20 cellular contexts compared by ENCODE assay signal in genomic region chr4:10737335-10737734, GRCh38. TPM values are rescaled to one million over a fixed set of nuclear protein-coding genes. Genes with fewer than 3 reads are reported as not detected.
A peak's percentile ranks its signal among the peaks of the same experiment; 100 is the strongest.
DNase-seq lines count a peak whose midpoint lies in the region; ATAC-seq, FAIRE-seq and TF ChIP-seq lines count a peak whose summit lies in the region.
"Had no signal": no experiment of that assay in that cellular context is flagged by ENCODE, and none has a peak within 500 bp of the region (broad histone marks: within the 10 kb centered on the region; RNA-seq: fewer than 3 reads in every experiment).

No MANE protein-coding gene starts in this region.

- peak; percentile 56 for FAIRE-seq in GM12891 (lab: Jason Lieb, UNC)
- FAIRE-seq: H1 had no signal

- H2AFZ ChIP-seq in IMR-90 (replicated peaks; ENCODE audit: low read length, poor library complexity), result no peak overlapping the region

- no peak overlapping the region for H3K23ac ChIP-seq in IMR-90 (ENCODE audit: low read depth, low read length)

- no peak overlapping the region for H3K9ac ChIP-seq in IMR-90 (ENCODE audit: low read depth, low read length)

- in situ Hi-C loops in IMR-90 (cut with MboI; ENCODE audit: low sequenced_read_pairs) (no loop called here), brain microvascular endothelial cell (cut with HindIII; ENCODE audit: low pct_ligation_motif_present, low sequenced_read_pairs) (no loop called here)

- intact Hi-C loops in IMR-90 (cut with micrococcal nuclease), result no loop called here

- H2BK120ac ChIP-seq in IMR-90 (ENCODE audit: low read depth, low read length), result no peak overlapping the region

- H3K18ac ChIP-seq in IMR-90 (ENCODE audit: low read depth, low read length), result no peak overlapping the region

- CTCF ChIA-PET in IMR-90 (lab: Yijun Ruan, JAX), result interaction anchor here (0.6 kb wide), 1 partner anchor 23 kb away, joined by 3 read pairs; no protein-coding TSS in a partner anchor

- no peaks in the 10 kb centered on the region for H3K9me3 ChIP-seq in IMR-90 (ENCODE audit: control insufficient read depth, insufficient read depth, low read length)
- H3K9me3 ChIP-seq: lower lobe of right lung, ovary had no signal

- H3K4me2 ChIP-seq in IMR-90 (ENCODE audit: low read depth, low read length), result no peak overlapping the region

- TF ChIP-seq CTCF in IMR-90 (conservative IDR thresholded peaks at IDR 0.05; ENCODE audit: low read depth, low read length), result no peak
- peak; percentile 5 for TF ChIP-seq CTCF in brain microvascular endothelial cell (IDR thresholded peaks at IDR 0.05; ENCODE audit: low read depth, low read length, missing control alignments)

- H3K27me3 ChIP-seq in IMR-90 (ENCODE audit: control insufficient read depth, insufficient read depth, low read length) (no peaks in the 10 kb centered on the region; the same call in none of the 2 replicates), brain microvascular endothelial cell (replicated peaks) (no peaks in the 10 kb centered on the region)
- H3K27me3 ChIP-seq: ovary had no signal

- H4K8ac ChIP-seq in IMR-90 (ENCODE audit: low read depth in 2 of 2, low read length in 2 of 2), result no peak overlapping the region

- H3K79me1 ChIP-seq in IMR-90 (ENCODE audit: low read depth in 1 of 2, low read length in 2 of 2), result no peaks in the 10 kb centered on the region

- H2BK20ac ChIP-seq in IMR-90 (ENCODE audit: low read depth, low read length), result no peak overlapping the region

- no peak overlapping the region for H3K4ac ChIP-seq in IMR-90 (ENCODE audit: low read depth, low read length)

- no peak overlapping the region for H4K5ac ChIP-seq in IMR-90 (ENCODE audit: low read depth, low read length)

- H4K20me1 ChIP-seq in IMR-90 (ENCODE audit: insufficient read depth, low read length), result no peaks in the 10 kb centered on the region

- H4K91ac ChIP-seq in IMR-90 (ENCODE audit: insufficient read depth, low read depth, low read length), result no peak overlapping the region

- POLR2A ChIA-PET in IMR-90 (lab: Charles Lee; ENCODE audit: unreplicated experiment), result no interaction called here

- DNase-seq in GM12891 (ENCODE audit: insufficient read length, low spot score) (no peak), IMR-90 (peak; percentile 69), brain microvascular endothelial cell (peak; percentile 80), renal cortical epithelial cell (ENCODE audit: low read depth) (peak; percentile 6), T-helper 9 cell (no peak), iPS-NIHi7 (ENCODE audit: extremely low spot score) (no peak)
- DNase-seq: activated CD4-positive, alpha-beta memory T cell treated with anti-CD3 and anti-CD28 coated beads for 36 hours; AML-193; dorsolateral prefrontal cortex; immature natural killer cell; lower lobe of right lung; NCI-H1436 treated with DMSO at 0.1 percent for 48 hours; NCI-H446 treated with DMSO at 0.1 percent for 48 hours; ovary; SW 1271 had no signal

- dilution Hi-C loops in IMR-90 (cut with HindIII; ENCODE audit: low sequenced_read_pairs, unreplicated experiment), result no loop called here

- no peak for TF ChIP-seq RAD21 in IMR-90 (IDR thresholded peaks at IDR 0.05; ENCODE audit: low read length)

- no peak overlapping the region for H3K14ac ChIP-seq in IMR-90 (replicated peaks; ENCODE audit: low read depth, low read length)

- no CpG with 5 or more reads among the region's 6 CpGs for WGBS in IMR-90 (ENCODE audit: extremely low coverage in 2 of 2, insufficient read length in 1 of 2), 2 experiments

- H2BK5ac ChIP-seq in IMR-90 (ENCODE audit: low read depth, low read length, poor library complexity, severe bottlenecking), result no peak overlapping the region

- ATAC-seq in IMR-90 (ENCODE audit: low read depth) (no peak), HG02884 (IDR thresholded peaks at IDR 0.05; ENCODE audit: unreplicated experiment) (no peak)
- ATAC-seq: lower lobe of right lung had no signal

- no peak overlapping the region for H2BK15ac ChIP-seq in IMR-90 (ENCODE audit: low read depth, low read length)

- H2AK5ac ChIP-seq in IMR-90 (ENCODE audit: low read depth, low read length), result no peak overlapping the region

- H3K4me3 ChIP-seq in IMR-90 (ENCODE audit: insufficient read depth, low read depth, low read length) (no peak overlapping the region), brain microvascular endothelial cell (ENCODE audit: low read depth, low read length) (no peak overlapping the region)
- H3K4me3 ChIP-seq: dorsolateral prefrontal cortex, lower lobe of right lung, ovary had no signal

- no TSS peak for BruUV-seq in IMR-90 (replicated peaks; lab: Mats Ljungman, UMichigan)

- H3K4me1 ChIP-seq in IMR-90 (ENCODE audit: control insufficient read depth, insufficient read depth, low read length), result peaks cover 4% of the 10 kb centered on the region; the same call in 1 of the 2 replicates
- H3K4me1 ChIP-seq: lower lobe of right lung had no signal

- H2AK9ac ChIP-seq in IMR-90 (replicated peaks; ENCODE audit: low read depth, low read length, poor library complexity), result no peak overlapping the region

- no peaks in the 10 kb centered on the region for H3K36me3 ChIP-seq in IMR-90 (ENCODE audit: control insufficient read depth, insufficient read depth, low read length)
- H3K36me3 ChIP-seq in brain microvascular endothelial cell (replicated peaks), result no peaks in the 10 kb centered on the region
- H3K36me3 ChIP-seq: lower lobe of right lung, ovary had no signal

- H3K9me1 ChIP-seq in IMR-90 (ENCODE audit: insufficient read depth, low read length), result no peaks in the 10 kb centered on the region

- H3K27ac ChIP-seq in IMR-90 (ENCODE audit: insufficient read depth, low read length), result no peak overlapping the region
- no peak overlapping the region for H3K27ac ChIP-seq in brain microvascular endothelial cell
- H3K27ac ChIP-seq: dorsolateral prefrontal cortex, lower lobe of right lung, ovary had no signal

- TF ChIP-seq POLR2A in GM12891 (IDR thresholded peaks at IDR 0.05; ENCODE audit: low read depth, low read length) (no peak), IMR-90 (IDR thresholded peaks at IDR 0.05; ENCODE audit: low read depth, low read length) (no peak)

- no peak overlapping the region for H3K56ac ChIP-seq in IMR-90 (ENCODE audit: extremely low read depth, insufficient read depth, low read length)

TF ChIP-seq in GM12891, 5 proteins besides CTCF, POLR2A, EP300 and RAD21:
- no peak for TF ChIP-seq POU2F2 (IDR thresholded peaks at IDR 0.05; ENCODE audit: low read depth, low read length)
- no peak for TF ChIP-seq SPI1 (IDR thresholded peaks at IDR 0.05; ENCODE audit: low read depth, low read length)
- TF ChIP-seq TAF1 (IDR thresholded peaks at IDR 0.05; ENCODE audit: low read depth, low read length), result no peak
- TF ChIP-seq PAX5 (IDR thresholded peaks at IDR 0.05; ENCODE audit: insufficient read depth, low read length, severe bottlenecking), result no peak
- no peak for TF ChIP-seq POLR2AphosphoS5 (IDR thresholded peaks at IDR 0.05; ENCODE audit: low read depth, low read length)

TF ChIP-seq in IMR-90, 13 proteins besides CTCF, POLR2A, EP300 and RAD21:
- no peak for TF ChIP-seq CEBPB (IDR thresholded peaks at IDR 0.05; ENCODE audit: low read depth, low read length)
- TF ChIP-seq ELK1 (IDR thresholded peaks at IDR 0.05; ENCODE audit: borderline replicate concordance, low read depth, low read length), result no peak
- TF ChIP-seq SMC3 (IDR thresholded peaks at IDR 0.05; ENCODE audit: low read depth, low read length), result no peak
- no peak for TF ChIP-seq NFE2L2 (IDR thresholded peaks at IDR 0.05; ENCODE audit: low read depth, low read length)
- TF ChIP-seq MXI1 (IDR thresholded peaks at IDR 0.05; ENCODE audit: borderline replicate concordance, low read depth, low read length), result no peak
- no peak for TF ChIP-seq MAFK (IDR thresholded peaks at IDR 0.05; ENCODE audit: low read depth, low read length)
- TF ChIP-seq RFX5 (IDR thresholded peaks at IDR 0.05; ENCODE audit: low read depth, low read length), result no peak
- TF ChIP-seq CHD1 (IDR thresholded peaks at IDR 0.05; ENCODE audit: low read depth, low read length), result no peak
TF ChIP-seq in IMR-90: peak in this region for 0.

RNA-seq across cellular contexts. Expression of gene CLNK, which starts 52.8 kb away (rescaled TPM):
- polyA plus RNA-seq in GM12891 (2012; ENCODE audit: low read depth, missing spikeins), result 3.5 TPM
- total RNA-seq in IMR-90 (2012; rRNA removed) (not detected in 2 replicates), renal cortical epithelial cell (not detected in 2 replicates)
- polyA plus RNA-seq in IMR-90 (2012; rRNA removed), result not detected in 2 replicates
- polyA plus RNA-seq in IMR-90 (2012; cell fraction: cytosol; rRNA removed), result not detected in 2 replicates
- not detected in 2 replicates for polyA plus RNA-seq in IMR-90 (2012; cell fraction: nucleus; rRNA removed; ENCODE audit: low replicate concordance)
- total RNA-seq: activated CD4-positive, alpha-beta memory T cell treated with anti-CD3 and anti-CD28 coated beads for 36 hours; epithelial cell of proximal tubule; H1; skeletal muscle tissue; temporal lobe had no signal
- polyA plus RNA-seq: H1 had no signal

Comparison
In these comparisons a context has a peak if more than half of its experiments do, and no peak if none do; other contexts are left out.
1. DNase-seq: peak in IMR-90 (single experiment), brain microvascular endothelial cell (single experiment) and renal cortical epithelial cell (single experiment); none in GM12891 (single experiment), T-helper 9 cell (single experiment) and iPS-NIHi7 (single experiment).